Comparison of ENCODE assay signal across 9 cellular contexts in the genomic region with DNA sequence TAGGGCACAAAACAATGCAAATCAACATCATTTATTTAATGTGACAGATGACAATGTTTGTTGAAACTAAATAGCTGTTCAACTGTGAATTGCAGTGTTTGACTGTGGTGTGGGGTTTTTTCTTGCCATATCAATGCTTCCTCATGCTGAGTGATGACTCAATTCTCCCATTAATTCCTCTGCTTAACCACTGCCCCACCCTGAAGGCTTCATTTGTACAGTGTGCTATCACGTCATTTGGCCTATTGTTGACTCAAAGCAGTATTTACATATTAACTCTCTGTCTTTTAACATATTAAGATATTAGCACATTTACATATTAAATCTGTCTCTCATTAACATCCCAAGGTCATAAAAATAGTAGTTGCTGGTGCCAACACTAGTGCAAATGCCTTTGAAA.
A peak's percentile ranks its signal among the peaks of the same experiment; 100 is the strongest.
DNase-seq lines count a peak whose midpoint lies in the region; ATAC-seq and TF ChIP-seq lines count a peak whose summit lies in the region.
"Had no signal": no experiment of that assay in that cellular context is flagged by ENCODE, and none has a peak within 500 bp of the region (broad histone marks: within the 10 kb centered on the region; RNA-seq: fewer than 3 reads in every experiment).

No MANE protein-coding gene starts in this region.

- 43% methylated on average over 1 of the region's 1 CpG for WGBS in smooth muscle cell (ENCODE audit: low lambda C conversion rate)

- H3K4me3 ChIP-seq in BE2C (ENCODE audit: low read depth, low read length) (no peak overlapping the region), smooth muscle cell (no peak overlapping the region)

- H3K27me3 ChIP-seq in BE2C (no peaks in the 10 kb centered on the region; the same call in 1 of the 2 replicates), smooth muscle cell (ENCODE audit: low read depth) (no peaks in the 10 kb centered on the region)

- H3K27me3 Mint-ChIP-seq in activated T-helper 17 cell treated with anti-CD3 and anti-CD28 coated beads, Interleukin-2, amount 50 U/mL, for 72 hours = peaks cover 14% of the 10 kb centered on the region

- H3K9ac ChIP-seq in smooth muscle cell (ENCODE audit: low read depth) = no peak overlapping the region

- TF ChIP-seq CTCF in BE2C (IDR thresholded peaks at IDR 0.05; ENCODE audit: low read depth, low read length) (no peak), smooth muscle cell (IDR thresholded peaks at IDR 0.05; ENCODE audit: borderline replicate concordance, insufficient read depth, poor library complexity, severe bottlenecking) (no peak)

- H3K36me3 Mint-ChIP-seq in activated T-helper 17 cell treated with anti-CD3 and anti-CD28 coated beads, Interleukin-2, amount 50 U/mL, for 72 hours (ENCODE audit: low read depth) = no peaks in the 10 kb centered on the region

- H4K20me1 ChIP-seq in smooth muscle cell (ENCODE audit: low read depth) = no peaks in the 10 kb centered on the region

- ATAC-seq in GM19452 (IDR thresholded peaks at IDR 0.05; ENCODE audit: unreplicated experiment) = peak; percentile 93
- peak; percentile 89 for ATAC-seq in HG03520 (IDR thresholded peaks at IDR 0.05; ENCODE audit: unreplicated experiment)
- peak; percentile 38 for ATAC-seq in activated T-helper 17 cell treated with anti-CD3 and anti-CD28 coated beads, Interleukin-2, amount 50 U/mL, for 72 hours (replicated peaks)

- H3K4me1 ChIP-seq in BE2C (no peaks in the 10 kb centered on the region), smooth muscle cell (ENCODE audit: low read depth) (no peaks in the 10 kb centered on the region)

- no peak overlapping the region for H2AFZ ChIP-seq in smooth muscle cell (ENCODE audit: low read depth)

- no peaks in the 10 kb centered on the region for H3K4me1 Mint-ChIP-seq in activated T-helper 17 cell treated with anti-CD3 and anti-CD28 coated beads, Interleukin-2, amount 50 U/mL, for 72 hours

- peak; percentile 36 for DNase-seq in AG20443 (ENCODE audit: low spot score)
- no peak for DNase-seq in occipital lobe (lab: John Stamatoyannopoulos, UW)
- no peak for DNase-seq in BE2C
- DNase-seq in NCI-H187 treated with DMSO at 0.1 percent for 48 hours (lab: John Stamatoyannopoulos, UW) = no peak
- no peak for DNase-seq in smooth muscle cell (lab: John Stamatoyannopoulos, UW; ENCODE audit: unreplicated experiment)
- DNase-seq: activated naive CD4-positive, alpha-beta T cell treated with anti-CD3 and anti-CD28 coated beads for 36 hours had no signal

- H3K4me3 Mint-ChIP-seq in activated T-helper 17 cell treated with anti-CD3 and anti-CD28 coated beads, Interleukin-2, amount 50 U/mL, for 72 hours = no peak overlapping the region
- H3K4me3 Mint-ChIP-seq: activated naive CD4-positive, alpha-beta T cell treated with anti-CD3 and anti-CD28 coated beads for 36 hours had no signal

- no peak overlapping the region for H3K27ac Mint-ChIP-seq in activated T-helper 17 cell treated with anti-CD3 and anti-CD28 coated beads, Interleukin-2, amount 50 U/mL, for 72 hours
- H3K27ac Mint-ChIP-seq: activated naive CD4-positive, alpha-beta T cell treated with anti-CD3 and anti-CD28 coated beads for 36 hours had no signal

- peaks cover 21% of the 10 kb centered on the region for H3K9me3 Mint-ChIP-seq in activated T-helper 17 cell treated with anti-CD3 and anti-CD28 coated beads, Interleukin-2, amount 50 U/mL, for 72 hours

- H3F3A ChIP-seq in smooth muscle cell (ENCODE audit: low read depth) = no peaks in the 10 kb centered on the region

- no peaks in the 10 kb centered on the region for H3K79me2 ChIP-seq in smooth muscle cell (ENCODE audit: low read depth)

- H3K4me2 ChIP-seq in smooth muscle cell = no peak overlapping the region

- no peaks in the 10 kb centered on the region for H3K36me3 ChIP-seq in BE2C
- no peaks in the 10 kb centered on the region for H3K36me3 ChIP-seq in smooth muscle cell (ENCODE audit: low read depth)

- H3K9me3 ChIP-seq in BE2C (0 out of 2 replicates have a peak, but pooled peaks cover 2% of the 10 kb centered on the region), smooth muscle cell (replicated peaks; ENCODE audit: low read depth) (no peaks in the 10 kb centered on the region)

- no peak overlapping the region for H3K27ac ChIP-seq in smooth muscle cell (ENCODE audit: low read depth)

Comparison
In these comparisons a context has a peak if more than half of its experiments do, and no peak if none do; other contexts are left out.
1. ATAC-seq: peak in every context shown above with its lines; median percentile 93 in GM19452; 89 in HG03520; 38 in activated T-helper 17 cell treated with anti-CD3 and anti-CD28 coated beads, Interleukin-2, amount 50 U/mL, for 72 hours.